19 cellular contexts compared by ENCODE assay signal in the genomic region with DNA sequence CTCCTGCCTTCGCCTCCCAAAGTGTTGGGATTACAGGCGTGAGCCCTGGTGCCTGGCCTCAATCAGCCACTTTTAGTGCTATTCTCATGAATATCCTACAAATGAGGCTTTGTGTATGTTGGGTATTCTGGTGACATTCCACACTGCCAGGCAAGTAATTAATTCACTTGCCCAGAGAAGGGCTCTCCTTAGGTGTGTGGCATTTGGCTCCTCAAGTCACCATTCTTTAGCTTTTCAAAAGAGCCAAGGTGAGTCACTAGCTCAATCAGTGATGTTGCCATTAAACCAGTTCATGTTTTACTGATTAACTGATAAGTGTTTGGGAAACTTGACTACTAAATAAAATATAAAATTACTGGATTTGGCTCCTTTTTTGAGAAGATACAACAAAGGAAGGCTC. TPM values are rescaled to one million over a fixed set of nuclear protein-coding genes. Genes with fewer than 3 reads are reported as not detected.
DNase-seq lines count a peak whose midpoint lies in the region; ATAC-seq and TF ChIP-seq lines count a peak whose summit lies in the region.
"Had no signal": no experiment of that assay in that cellular context is flagged by ENCODE, and none has a peak within 500 bp of the region (broad histone marks: within the 10 kb centered on the region; RNA-seq: fewer than 3 reads in every experiment).

No MANE protein-coding gene starts in this region.

- peaks cover 0 to 18% (median 4%) of the 10 kb centered on the region in 4 donors for H3K36me3 ChIP-seq in transverse colon

- DNase-seq in Caki2 (ENCODE audit: low read depth) (peak; percentile 18), WTC11 (ENCODE audit: low spot score) (no peak), kidney tubule cell (ENCODE audit: low spot score) (peak; percentile 37), transverse colon (no peak)
- no peak for DNase-seq in activated naive CD4-positive, alpha-beta T cell (lab: John Stamatoyannopoulos, UW)
- DNase-seq: BE2C; C1 segment of cervical spinal cord; Calu3; CD4-positive, CD25-positive, alpha-beta regulatory T cell; DMS79 treated with DMSO at 0.1 percent for 48 hours; GF-D8; GOT3; H7; HFFc6 had no signal

- no peak overlapping the region for H3K4me3 ChIP-seq in transverse colon

- TF ChIP-seq CTCF in WTC11 (IDR thresholded peaks at IDR 0.05) (no peak), transverse colon (IDR thresholded peaks at IDR 0.05) (no peak)

- no peak for ATAC-seq in WTC11
- ATAC-seq in stimulated activated memory B cell treated with anti-CD40 and anti-IgM and Interleukin-4, amounts not matched to agents 10 μg/mL and 1 μg/mL and 100 μg/mL, for 72 hours: no peak
- ATAC-seq in activated T-helper 17 cell treated with anti-CD3 and anti-CD28 coated beads, Interleukin-2, amount 50 U/mL, for 72 hours (replicated peaks): no peak
- no peak for ATAC-seq in HG03442 (IDR thresholded peaks at IDR 0.05; ENCODE audit: unreplicated experiment)
- ATAC-seq: HCT116, HepG2 had no signal

- H3K9me3 ChIP-seq in transverse colon: no peaks in the 10 kb centered on the region
- H3K9me3 ChIP-seq: BE2C had no signal

- no peaks in the 10 kb centered on the region for H3K27me3 Mint-ChIP-seq in WTC11 (ENCODE audit: low read depth)
- no peaks in the 10 kb centered on the region for H3K27me3 Mint-ChIP-seq in stimulated activated memory B cell treated with anti-CD40 and anti-IgM and Interleukin-4, amounts not matched to agents 10 μg/mL and 1 μg/mL and 100 μg/mL, for 72 hours
- no peaks in the 10 kb centered on the region for H3K27me3 Mint-ChIP-seq in activated T-helper 17 cell treated with anti-CD3 and anti-CD28 coated beads, Interleukin-2, amount 50 U/mL, for 72 hours
- H3K27me3 Mint-ChIP-seq: CD4-positive, CD25-positive, alpha-beta regulatory T cell had no signal

- WGBS in transverse colon (ENCODE audit: low coverage in 1 of 2), 2 donors: 86% methylated on average over 2 of the region's 2 CpGs; no CpG with 5 or more reads in 1 of the 2 donors

- no peak overlapping the region for H3K27ac Mint-ChIP-seq in WTC11
- H3K27ac Mint-ChIP-seq in stimulated activated memory B cell treated with anti-CD40 and anti-IgM and Interleukin-4, amounts not matched to agents 10 μg/mL and 1 μg/mL and 100 μg/mL, for 72 hours: peak overlapping the region; percentile 94
- no peak overlapping the region for H3K27ac Mint-ChIP-seq in activated T-helper 17 cell treated with anti-CD3 and anti-CD28 coated beads, Interleukin-2, amount 50 U/mL, for 72 hours
- H3K27ac Mint-ChIP-seq: HFFc6 had no signal

- H3K9me3 Mint-ChIP-seq in WTC11: no peaks in the 10 kb centered on the region
- H3K9me3 Mint-ChIP-seq in stimulated activated memory B cell treated with anti-CD40 and anti-IgM and Interleukin-4, amounts not matched to agents 10 μg/mL and 1 μg/mL and 100 μg/mL, for 72 hours: no peaks in the 10 kb centered on the region
- no peaks in the 10 kb centered on the region for H3K9me3 Mint-ChIP-seq in activated T-helper 17 cell treated with anti-CD3 and anti-CD28 coated beads, Interleukin-2, amount 50 U/mL, for 72 hours
- H3K9me3 Mint-ChIP-seq: HFFc6 had no signal

- no peak for TF ChIP-seq EP300 in transverse colon (IDR thresholded peaks at IDR 0.05; ENCODE audit: low read depth)

- POLR2A ChIA-PET in WTC11 (lab: Charles Lee): interaction anchor here (0.5 kb wide), 1 partner anchor 783 kb away, joined by 4 read pairs; no protein-coding TSS in a partner anchor

- H3K4me3 Mint-ChIP-seq in WTC11: no peak overlapping the region
- H3K4me3 Mint-ChIP-seq in stimulated activated memory B cell treated with anti-CD40 and anti-IgM and Interleukin-4, amounts not matched to agents 10 μg/mL and 1 μg/mL and 100 μg/mL, for 72 hours: no peak overlapping the region
- H3K4me3 Mint-ChIP-seq in activated T-helper 17 cell treated with anti-CD3 and anti-CD28 coated beads, Interleukin-2, amount 50 U/mL, for 72 hours: no peak overlapping the region
- H3K4me3 Mint-ChIP-seq: CD4-positive, CD25-positive, alpha-beta regulatory T cell; HFFc6 had no signal

- no peaks in the 10 kb centered on the region for H3K4me1 Mint-ChIP-seq in WTC11
- H3K4me1 Mint-ChIP-seq in stimulated activated memory B cell treated with anti-CD40 and anti-IgM and Interleukin-4, amounts not matched to agents 10 μg/mL and 1 μg/mL and 100 μg/mL, for 72 hours: peaks cover 30% of the 10 kb centered on the region
- peaks cover 13% of the 10 kb centered on the region for H3K4me1 Mint-ChIP-seq in activated T-helper 17 cell treated with anti-CD3 and anti-CD28 coated beads, Interleukin-2, amount 50 U/mL, for 72 hours

- H3K36me3 Mint-ChIP-seq in WTC11: peaks cover 19% of the 10 kb centered on the region
- H3K36me3 Mint-ChIP-seq in stimulated activated memory B cell treated with anti-CD40 and anti-IgM and Interleukin-4, amounts not matched to agents 10 μg/mL and 1 μg/mL and 100 μg/mL, for 72 hours: peaks cover 23% of the 10 kb centered on the region
- H3K36me3 Mint-ChIP-seq in activated T-helper 17 cell treated with anti-CD3 and anti-CD28 coated beads, Interleukin-2, amount 50 U/mL, for 72 hours (ENCODE audit: low read depth): peaks cover 26% of the 10 kb centered on the region

- intact Hi-C loops in transverse colon (cut with DNase I; ENCODE audit: low total_unique reads): no loop called here

- H3K4me1 ChIP-seq in transverse colon: no peaks in the 10 kb centered on the region
- H3K4me1 ChIP-seq: BE2C had no signal

- CTCF ChIA-PET in WTC11 (lab: Charles Lee): interaction anchor here (0.7 to 1.8 kb wide), 6 partner anchors 18 to 132 kb away, joined by 3 to 11 read pairs (median 3); no protein-coding TSS in a partner anchor

- no peaks in the 10 kb centered on the region for H3K27me3 ChIP-seq in transverse colon
- H3K27me3 ChIP-seq: BE2C had no signal

- H3K27ac ChIP-seq in transverse colon: no peak overlapping the region

- in situ Hi-C loops in Caki2 (cut with HindIII; ENCODE audit: low pct_unique_long_range_greater_than_20kb, low sequenced_read_pairs) (no loop called here), transverse colon (cut with MboI; ENCODE audit: low pct_ligation_motif_present in 1 of 4, low pct_unique_long_range_greater_than_20kb in 1 of 4, low sequenced_read_pairs in 3 of 4) (no loop called here)

- no peak for TF ChIP-seq POLR2A in transverse colon (IDR thresholded peaks at IDR 0.05)

TF ChIP-seq in WTC11, 78 proteins besides CTCF, POLR2A, EP300 and RAD21:
- TF ChIP-seq, protein P1, sequence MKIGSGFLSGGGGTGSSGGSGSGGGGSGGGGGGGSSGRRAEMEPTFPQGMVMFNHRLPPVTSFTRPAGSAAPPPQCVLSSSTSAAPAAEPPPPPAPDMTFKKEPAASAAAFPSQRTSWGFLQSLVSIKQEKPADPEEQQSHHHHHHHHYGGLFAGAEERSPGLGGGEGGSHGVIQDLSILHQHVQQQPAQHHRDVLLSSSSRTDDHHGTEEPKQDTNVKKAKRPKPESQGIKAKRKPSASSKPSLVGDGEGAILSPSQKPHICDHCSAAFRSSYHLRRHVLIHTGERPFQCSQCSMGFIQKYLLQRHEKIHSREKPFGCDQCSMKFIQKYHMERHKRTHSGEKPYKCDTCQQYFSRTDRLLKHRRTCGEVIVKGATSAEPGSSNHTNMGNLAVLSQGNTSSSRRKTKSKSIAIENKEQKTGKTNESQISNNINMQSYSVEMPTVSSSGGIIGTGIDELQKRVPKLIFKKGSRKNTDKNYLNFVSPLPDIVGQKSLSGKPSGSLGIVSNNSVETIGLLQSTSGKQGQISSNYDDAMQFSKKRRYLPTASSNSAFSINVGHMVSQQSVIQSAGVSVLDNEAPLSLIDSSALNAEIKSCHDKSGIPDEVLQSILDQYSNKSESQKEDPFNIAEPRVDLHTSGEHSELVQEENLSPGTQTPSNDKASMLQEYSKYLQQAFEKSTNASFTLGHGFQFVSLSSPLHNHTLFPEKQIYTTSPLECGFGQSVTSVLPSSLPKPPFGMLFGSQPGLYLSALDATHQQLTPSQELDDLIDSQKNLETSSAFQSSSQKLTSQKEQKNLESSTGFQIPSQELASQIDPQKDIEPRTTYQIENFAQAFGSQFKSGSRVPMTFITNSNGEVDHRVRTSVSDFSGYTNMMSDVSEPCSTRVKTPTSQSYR (CRISPR knock-in tag; IDR thresholded peaks at IDR 0.05): no peak
- peak; percentile 68; the same call in 1 of the 2 replicates for TF ChIP-seq ZNF121 (CRISPR knock-in tag; IDR thresholded peaks at IDR 0.05)

RNA-seq across cellular contexts. Expression of a gene that starts 52.2 kb away (rescaled TPM):
- 24.8 and 52.5 TPM in 2 replicates for total RNA-seq in Caki2 (2014; rRNA removed; shearing (Covaris generic); ENCODE audit: low replicate concordance)
- total RNA-seq in WTC11 (2021) (22.0 to 29.6 TPM (median 25.2 TPM) in 3 replicates), transverse colon (10 to 100 TPM in 3 of 4 donors, 1 to 10 TPM in 1; 8.0 to 20.2 (median 12.5) TPM)
- 10 to 100 TPM; 19.4 to 40.9 TPM for total RNA-seq in activated T-helper 17 cell treated with anti-CD3 and anti-CD28 coated beads, Interleukin-2, amount 50 U/mL, for 72 hours

Comparison
In these comparisons a context has a peak if more than half of its experiments do, and no peak if none do; other contexts are left out.
1. DNase-seq: peak in Caki2 (single experiment) and kidney tubule cell (single experiment); none in WTC11 (single experiment), activated naive CD4-positive, alpha-beta T cell (0 of 4) and transverse colon (single experiment).